In genomic region chr16:78727536-78727935, GRCh38 we compare ENCODE assay signal across 12 cellular contexts.
"Had no signal": no experiment of that assay in that cellular context is flagged by ENCODE, and none has a peak within 500 bp of the region (broad histone marks: within the 10 kb centered on the region; RNA-seq: fewer than 3 reads in every experiment).

No MANE protein-coding gene starts in this region.

- H3K36me3 ChIP-seq: pancreas, thyroid gland had no signal

- H3K27ac ChIP-seq: body of pancreas, epithelial cell of prostate, pancreas, thyroid gland had no signal

- ATAC-seq: body of pancreas, pancreas, SK-N-SH treated with all-trans-retinoic acid at 6 μM for 48 hours had no signal

- H3K4me1 ChIP-seq: body of pancreas, pancreas, thyroid gland had no signal

- H3K9me3 ChIP-seq: body of pancreas, pancreas, thyroid gland had no signal

- DNase-seq: activated CD4-positive, alpha-beta T cell treated with anti-CD3 and anti-CD28 coated beads, Interleukin-2, amount 10 ng/mL, durations not matched to agents 7 days and 5 days; activated CD4-positive, CD25-positive, alpha-beta regulatory T cell; activated naive CD4-positive, alpha-beta T cell treated with anti-CD3 and anti-CD28 coated beads, Interleukin-2, amount 50 U/mL, for 16 hours; body of pancreas; central memory CD4-positive, alpha-beta T cell; effector memory CD4-positive, alpha-beta T cell; hippocampal formation; pancreas; retina; thyroid gland had no signal

- H3K4me3 ChIP-seq: body of pancreas, pancreas, thyroid gland had no signal

- FAIRE-seq: pancreas had no signal

- H3K27me3 ChIP-seq: body of pancreas, pancreas, thyroid gland had no signal
